8 cellular contexts compared by ENCODE assay signal in the genomic region with DNA sequence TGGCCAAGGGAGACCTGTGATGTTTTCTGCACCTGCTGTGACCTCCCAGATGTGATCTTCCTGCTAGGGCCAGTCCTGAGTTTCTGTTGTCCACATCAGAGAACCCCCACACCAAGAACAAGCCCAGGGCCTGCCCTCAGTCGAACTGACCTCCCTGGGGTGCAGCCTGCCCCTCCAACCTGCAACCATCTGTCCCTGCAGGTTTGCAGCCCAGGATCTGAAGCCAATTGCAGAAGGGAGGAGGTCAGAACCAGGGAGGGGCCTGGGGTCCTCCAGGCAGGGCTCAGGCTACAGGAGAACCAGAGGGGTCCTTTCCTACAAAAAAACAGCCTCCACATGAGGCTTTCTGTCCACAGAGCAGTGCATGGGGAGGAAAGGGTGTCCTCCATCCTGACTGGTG. TPM values are rescaled to one million over a fixed set of nuclear protein-coding genes. Genes with fewer than 3 reads are reported as not detected.
DNase-seq lines count a peak whose midpoint lies in the region; ATAC-seq and TF ChIP-seq lines count a peak whose summit lies in the region.

No MANE protein-coding gene starts in this region.

- ATAC-seq in HG03571 (IDR thresholded peaks at IDR 0.05; ENCODE audit: unreplicated experiment) (no peak), HG03342 (IDR thresholded peaks at IDR 0.05; ENCODE audit: unreplicated experiment) (no peak), GM18858 (IDR thresholded peaks at IDR 0.05; ENCODE audit: unreplicated experiment) (no peak)

- peaks cover 6% of the 10 kb centered on the region for H3K27me3 Mint-ChIP-seq in neural progenitor cell (ENCODE audit: insufficient read depth, low read depth)

- H3K4me3 ChIP-seq in BLaER1 (peak overlapping the region; percentile 82), Karpas-422 (ENCODE audit: low read length) (peak overlapping the region; percentile 72; the same call in 1 of the 2 replicates), duodenal mucosa (ENCODE audit: low read depth in 1 of 2, low read length in 2 of 2) (peak overlapping the region; percentile 61 to 86), neural progenitor cell (peak overlapping the region; percentile 99)

- H2AFZ ChIP-seq in Karpas-422 (ENCODE audit: low read length) (no peak overlapping the region), neural progenitor cell (replicated peaks) (no peak overlapping the region)

- peak overlapping the region; percentile 93 for H3K4me3 Mint-ChIP-seq in neural progenitor cell

- H3K27ac ChIP-seq in BLaER1 = no peak overlapping the region
- H3K27ac ChIP-seq in Karpas-422 (ENCODE audit: low read length) = no peak overlapping the region
- no peak overlapping the region for H3K27ac ChIP-seq in duodenal mucosa (ENCODE audit: low read depth, low read length)
- no peak overlapping the region for H3K27ac ChIP-seq in neural progenitor cell

- no peaks in the 10 kb centered on the region for H3K79me2 ChIP-seq in Karpas-422 (ENCODE audit: low read length)
- peaks cover 11% of the 10 kb centered on the region for H3K79me2 ChIP-seq in neural progenitor cell (ENCODE audit: low read depth)

- H3K27me3 ChIP-seq in BLaER1 (no peaks in the 10 kb centered on the region), Karpas-422 (ENCODE audit: low read length) (no peaks in the 10 kb centered on the region), duodenal mucosa (ENCODE audit: control insufficient read depth in 1 of 2, insufficient read depth in 2 of 2, low read length in 2 of 2) (no peaks in the 10 kb centered on the region), neural progenitor cell (no peaks in the 10 kb centered on the region)

- no peak for TF ChIP-seq CTCF in neural progenitor cell (IDR thresholded peaks at IDR 0.05)

- H3K9me3 Mint-ChIP-seq in neural progenitor cell = no peaks in the 10 kb centered on the region

- H3K4me2 ChIP-seq in BLaER1 = peak overlapping the region; percentile 87
- H3K4me2 ChIP-seq in Karpas-422 (ENCODE audit: low read depth, low read length, poor library complexity, severe bottlenecking) = peak overlapping the region; percentile 75
- H3K4me2 ChIP-seq in neural progenitor cell = peak overlapping the region; percentile 100

- H3K9me2 ChIP-seq in Karpas-422 (replicated peaks; ENCODE audit: insufficient read depth, low read length) = no peaks in the 10 kb centered on the region

- peaks cover 8% of the 10 kb centered on the region for H3K36me3 Mint-ChIP-seq in neural progenitor cell

- H3K9me3 ChIP-seq in BLaER1 (no peaks in the 10 kb centered on the region), Karpas-422 (ENCODE audit: low read length) (no peaks in the 10 kb centered on the region), duodenal mucosa (ENCODE audit: control insufficient read depth in 1 of 2, low read length in 2 of 2) (no peaks in the 10 kb centered on the region), neural progenitor cell (ENCODE audit: low read depth) (no peaks in the 10 kb centered on the region)

- H4K20me1 ChIP-seq in BLaER1 = no peaks in the 10 kb centered on the region
- H4K20me1 ChIP-seq in Karpas-422 (ENCODE audit: insufficient read depth, low read depth, low read length) = 0 out of 2 replicates have a peak, but pooled peaks cover 3% of the 10 kb centered on the region
- no peaks in the 10 kb centered on the region for H4K20me1 ChIP-seq in neural progenitor cell (ENCODE audit: low read depth)

- H3K9ac ChIP-seq in BLaER1 = 0 out of 2 replicates have a peak overlapping the region, but pooled peaks have one; percentile 24
- H3K9ac ChIP-seq in Karpas-422 (ENCODE audit: low read length) = peak overlapping the region; percentile 75
- H3K9ac ChIP-seq in duodenal mucosa (ENCODE audit: low read depth in 1 of 2, low read length in 2 of 2) = peak overlapping the region; percentile 22 to 79
- H3K9ac ChIP-seq in neural progenitor cell = peak overlapping the region; percentile 14

- peaks cover 19% of the 10 kb centered on the region for H3K36me3 ChIP-seq in BLaER1
- H3K36me3 ChIP-seq in Karpas-422 (ENCODE audit: insufficient read depth, low read length) = no peaks in the 10 kb centered on the region; the same call in 1 of the 2 replicates
- H3K36me3 ChIP-seq in duodenal mucosa (ENCODE audit: control insufficient read depth in 1 of 2, insufficient read depth in 2 of 2, low read length in 2 of 2) = peaks cover 11 to 15% of the 10 kb centered on the region in 2 donors
- no peaks in the 10 kb centered on the region for H3K36me3 ChIP-seq in neural progenitor cell

- peaks cover 23% of the 10 kb centered on the region for H3K4me1 Mint-ChIP-seq in neural progenitor cell

- peaks cover 41% of the 10 kb centered on the region for H3F3A ChIP-seq in neural progenitor cell (ENCODE audit: low read depth)

- no peak for DNase-seq in Karpas-422
- DNase-seq in neural progenitor cell (ENCODE audit: low spot score) = no peak
- no peak for DNase-seq in stimulated activated CD4-positive, alpha-beta T cell treated with anti-CD3 and anti-CD28 coated beads, Interleukin-2, amount 100 ng/mL, for 24 hours

- H3K4me1 ChIP-seq in BLaER1 (peaks cover 47% of the 10 kb centered on the region), Karpas-422 (ENCODE audit: low read length) (peaks cover 16% of the 10 kb centered on the region), duodenal mucosa (ENCODE audit: control insufficient read depth in 1 of 2, insufficient read depth in 2 of 2, low read length in 2 of 2) (peaks cover 56 to 63% of the 10 kb centered on the region in 2 donors), neural progenitor cell (peaks cover 13% of the 10 kb centered on the region)

- no peak overlapping the region for H3K27ac Mint-ChIP-seq in neural progenitor cell

RNA-seq across cellular contexts. Expression of a gene that starts 0.8 kb away (rescaled TPM):
- total RNA-seq in Karpas-422 (2014; rRNA removed; shearing (Covaris generic); ENCODE audit: low replicate concordance) = 13.3 and 20.4 TPM in 2 replicates
- total RNA-seq in neural progenitor cell (ENCODE audit: low replicate concordance) = 16.1 and 19.9 TPM in 2 replicates

RNA-seq across cellular contexts. Expression of a gene that starts 8.2 kb away (rescaled TPM):
- 36.3 and 49.7 TPM in 2 replicates for total RNA-seq in Karpas-422 (2014; rRNA removed; shearing (Covaris generic); ENCODE audit: low replicate concordance)
- total RNA-seq in neural progenitor cell (ENCODE audit: low replicate concordance) = 40.2 and 50.5 TPM in 2 replicates

RNA-seq across cellular contexts. Expression of a gene that starts 8.4 kb away (rescaled TPM):
- total RNA-seq in Karpas-422 (2014; rRNA removed; shearing (Covaris generic); ENCODE audit: low replicate concordance) = 36.3 and 57.2 TPM in 2 replicates
- total RNA-seq in neural progenitor cell (ENCODE audit: low replicate concordance) = 37.2 and 39.8 TPM in 2 replicates

RNA-seq across cellular contexts. Expression of a gene that starts 24.1 kb away (rescaled TPM):
- total RNA-seq in Karpas-422 (2014; rRNA removed; shearing (Covaris generic); ENCODE audit: low replicate concordance) = 40.3 and 53.5 TPM in 2 replicates
- 5.0 and 8.6 TPM in 2 replicates for total RNA-seq in neural progenitor cell (ENCODE audit: low replicate concordance)

RNA-seq across cellular contexts. Expression of a gene that starts 32.1 kb away (rescaled TPM):
- total RNA-seq in Karpas-422 (2014; rRNA removed; shearing (Covaris generic); ENCODE audit: low replicate concordance) = 0.22 TPM in 1 of 2 replicates, not detected in the other
- 0.56 TPM in 2 replicates for total RNA-seq in neural progenitor cell (ENCODE audit: low replicate concordance)

Comparison
In these comparisons a context has a peak if more than half of its experiments do, and no peak if none do; other contexts are left out.
1. H3K9ac ChIP-seq: peak in every context shown above with its lines; median percentile 75 in Karpas-422; 50 in duodenal mucosa; 24 in BLaER1; 14 in neural progenitor cell.